16 cellular contexts compared by ENCODE assay signal in genomic region chr6:43963877-43964658, GRCh38.
"Had no signal": no experiment of that assay in that cellular context is flagged by ENCODE, and none has a peak within 500 bp of the region (broad histone marks: within the 10 kb centered on the region; RNA-seq: fewer than 3 reads in every experiment).

No MANE protein-coding gene starts in this region.

- H3K27ac Mint-ChIP-seq: activated naive CD4-positive, alpha-beta T cell treated with anti-CD3 and anti-CD28 coated beads for 36 hours; activated T-helper 1 cell treated with anti-CD3 and anti-CD28 coated beads, Interleukin-12 subunit alpha, Interleukin-12 subunit beta, Interleukin-2, Interleukin-4 antibody, amounts not matched to agents 30 ng/mL and 10 ng/mL and 1 ng/mL, durations not matched to agents 14 hours and 24 hours and 36 hours; stimulated activated effector memory CD8-positive, alpha-beta T cell treated with anti-CD3 and anti-CD28 coated beads, Interleukin-12 subunit alpha, Interleukin-12 subunit beta, amount 100 ng/mL, for 72 hours; T-helper 17 cell had no signal

- H3K9me3 Mint-ChIP-seq: activated naive CD4-positive, alpha-beta T cell treated with anti-CD3 and anti-CD28 coated beads for 36 hours; activated T-helper 1 cell treated with anti-CD3 and anti-CD28 coated beads, Interleukin-12 subunit alpha, Interleukin-12 subunit beta, Interleukin-2, Interleukin-4 antibody, amounts not matched to agents 30 ng/mL and 10 ng/mL and 1 ng/mL, durations not matched to agents 14 hours and 24 hours and 36 hours; stimulated activated effector memory CD8-positive, alpha-beta T cell treated with anti-CD3 and anti-CD28 coated beads, Interleukin-12 subunit alpha, Interleukin-12 subunit beta, amount 100 ng/mL, for 72 hours had no signal

- H3K36me3 Mint-ChIP-seq: stimulated activated effector memory CD8-positive, alpha-beta T cell treated with anti-CD3 and anti-CD28 coated beads, Interleukin-12 subunit alpha, Interleukin-12 subunit beta, amount 100 ng/mL, for 72 hours had no signal

- DNase-seq: activated CD4-positive, CD25-positive, alpha-beta regulatory T cell; activated naive CD4-positive, alpha-beta T cell treated with anti-CD3 and anti-CD28 coated beads for 36 hours; colonic mucosa; effector CD8-positive, alpha-beta T cell; heart right ventricle; left lung; posterior cingulate gyrus; right cardiac atrium; small intestine; T-helper 17 cell; tibial artery had no signal

- H3K27ac ChIP-seq: cardiac muscle cell, colonic mucosa, epithelial cell of prostate, heart right ventricle, left lung, tibial artery had no signal

- H3K4me3 Mint-ChIP-seq: activated naive CD4-positive, alpha-beta T cell treated with anti-CD3 and anti-CD28 coated beads for 36 hours; activated T-helper 1 cell treated with anti-CD3 and anti-CD28 coated beads, Interleukin-12 subunit alpha, Interleukin-12 subunit beta, Interleukin-2, Interleukin-4 antibody, amounts not matched to agents 30 ng/mL and 10 ng/mL and 1 ng/mL, durations not matched to agents 14 hours and 24 hours and 36 hours; stimulated activated effector memory CD8-positive, alpha-beta T cell treated with anti-CD3 and anti-CD28 coated beads, Interleukin-12 subunit alpha, Interleukin-12 subunit beta, amount 100 ng/mL, for 72 hours; T-helper 17 cell had no signal

- H3K4me3 ChIP-seq: cardiac muscle cell, colonic mucosa, gastrocnemius medialis, heart right ventricle, left lung, tibial artery had no signal

- ATAC-seq: left lung, T-helper 17 cell had no signal

- H3K4me1 ChIP-seq: colonic mucosa, gastrocnemius medialis, heart right ventricle, left lung, tibial artery had no signal

- H3K36me3 ChIP-seq: cardiac muscle cell, colonic mucosa, gastrocnemius medialis, heart right ventricle, left lung, tibial artery had no signal

- H3K27me3 ChIP-seq: cardiac muscle cell, colonic mucosa, gastrocnemius medialis, heart right ventricle, left lung, tibial artery had no signal

- H3K4me1 Mint-ChIP-seq: stimulated activated effector memory CD8-positive, alpha-beta T cell treated with anti-CD3 and anti-CD28 coated beads, Interleukin-12 subunit alpha, Interleukin-12 subunit beta, amount 100 ng/mL, for 72 hours; T-helper 17 cell had no signal

- H3K9me3 ChIP-seq: colonic mucosa, gastrocnemius medialis, heart right ventricle, left lung, tibial artery had no signal
